20 cellular contexts compared by ENCODE assay signal in genomic region chr17:35041390-35041789, GRCh38.
"Had no signal": no experiment of that assay in that cellular context is flagged by ENCODE, and none has a peak within 500 bp of the region (broad histone marks: within the 10 kb centered on the region; RNA-seq: fewer than 3 reads in every experiment).

No MANE protein-coding gene starts in this region.

- H3K27me3 ChIP-seq: esophagus muscularis mucosa, right atrium auricular region had no signal

- H3K27me3 Mint-ChIP-seq: activated CD4-positive, alpha-beta T cell treated with anti-CD3 and anti-CD28 coated beads, Interleukin-2, amount 10 ng/mL, durations not matched to agents 7 days and 5 days; activated naive CD4-positive, alpha-beta T cell treated with anti-CD3 and anti-CD28 coated beads, Interleukin-2, amount 10 ng/mL, durations not matched to agents 7 days and 5 days; activated T-helper 17 cell treated with anti-CD3 and anti-CD28 coated beads, Interleukin-2, amount 50 U/mL, for 72 hours; progenitor cell of endocrine pancreas; stimulated activated naive CD8-positive, alpha-beta T cell treated with anti-CD3 and anti-CD28 coated beads, Interleukin-15, amount 100 ng/mL, for 72 hours; type B pancreatic cell had no signal

- H3K36me3 ChIP-seq: esophagus muscularis mucosa, right atrium auricular region had no signal

- H3K9me3 Mint-ChIP-seq: activated CD4-positive, alpha-beta T cell treated with anti-CD3 and anti-CD28 coated beads, Interleukin-2, amount 10 ng/mL, durations not matched to agents 7 days and 5 days; activated T-helper 17 cell treated with anti-CD3 and anti-CD28 coated beads, Interleukin-2, amount 50 U/mL, for 72 hours; T-helper 2 cell treated with Interferon-gamma antibody and Interleukin-4, amounts not matched to agents 5 μg/mL and 100 μg/mL, for 36 hours; type B pancreatic cell had no signal

- ATAC-seq: activated T-helper 17 cell treated with anti-CD3 and anti-CD28 coated beads, Interleukin-2, amount 50 U/mL, for 72 hours; left ventricle myocardium superior; stimulated activated naive CD8-positive, alpha-beta T cell treated with anti-CD3 and anti-CD28 coated beads, Interleukin-15, amount 100 ng/mL, for 72 hours had no signal

- H3K4me3 Mint-ChIP-seq: activated CD4-positive, alpha-beta T cell treated with anti-CD3 and anti-CD28 coated beads, Interleukin-2, amount 10 ng/mL, durations not matched to agents 7 days and 5 days; activated naive CD4-positive, alpha-beta T cell treated with anti-CD3 and anti-CD28 coated beads, Interleukin-2, amount 10 ng/mL, durations not matched to agents 7 days and 5 days; activated T-helper 17 cell treated with anti-CD3 and anti-CD28 coated beads, Interleukin-2, amount 50 U/mL, for 72 hours; nephron progenitor cell; stimulated activated naive CD8-positive, alpha-beta T cell treated with anti-CD3 and anti-CD28 coated beads, Interleukin-15, amount 100 ng/mL, for 72 hours; T-helper 2 cell treated with Interferon-gamma antibody and Interleukin-4, amounts not matched to agents 5 μg/mL and 100 μg/mL, for 36 hours; type B pancreatic cell had no signal

- H3K4me3 ChIP-seq: esophagus muscularis mucosa, right atrium auricular region had no signal

- H3K27ac ChIP-seq: esophagus muscularis mucosa, right atrium auricular region had no signal

- H3K9me3 ChIP-seq: esophagus muscularis mucosa, right atrium auricular region had no signal

- H3K4me1 ChIP-seq: esophagus muscularis mucosa, right atrium auricular region had no signal

- FAIRE-seq: colon, small intestine had no signal

- DNase-seq: activated CD4-positive, alpha-beta T cell treated with anti-CD3 and anti-CD28 coated beads, Interleukin-2, amount 10 ng/mL, durations not matched to agents 7 days and 5 days; activated CD4-positive, CD25-positive, alpha-beta regulatory T cell; activated naive CD4-positive, alpha-beta T cell treated with anti-CD3 and anti-CD28 coated beads, Interleukin-2, amount 10 ng/mL, durations not matched to agents 7 days and 5 days; hypothalamus; left ventricle myocardium superior; mesenchymal stem cell; nephron progenitor cell; occipital lobe; small intestine; stimulated activated CD4-positive, alpha-beta T cell treated with anti-CD3 and anti-CD28 coated beads, Interleukin-4, amount 100 ng/mL, for 4 hours; stimulated activated CD8-positive, alpha-beta memory T cell treated with anti-CD3 and anti-CD28 coated beads, Interleukin-4, amount 100 ng/mL, for 48 hours; stimulated activated naive CD8-positive, alpha-beta T cell treated with anti-CD3 and anti-CD28 coated beads, Interleukin-15, amount 100 ng/mL, for 72 hours; SW 1271 had no signal

- H3K27ac Mint-ChIP-seq: activated CD4-positive, alpha-beta T cell treated with anti-CD3 and anti-CD28 coated beads, Interleukin-2, amount 10 ng/mL, durations not matched to agents 7 days and 5 days; activated naive CD4-positive, alpha-beta T cell treated with anti-CD3 and anti-CD28 coated beads, Interleukin-2, amount 10 ng/mL, durations not matched to agents 7 days and 5 days; activated T-helper 17 cell treated with anti-CD3 and anti-CD28 coated beads, Interleukin-2, amount 50 U/mL, for 72 hours; nephron progenitor cell; progenitor cell of endocrine pancreas; T-helper 2 cell treated with Interferon-gamma antibody and Interleukin-4, amounts not matched to agents 5 μg/mL and 100 μg/mL, for 36 hours; type B pancreatic cell had no signal

- H3K4me1 Mint-ChIP-seq: nephron progenitor cell had no signal
